In genomic region chr4:69831646-69832325, GRCh38 we compare ENCODE assay signal across 9 cellular contexts. TPM values are rescaled to one million over a fixed set of nuclear protein-coding genes. Genes with fewer than 3 reads are reported as not detected.
A peak's percentile ranks its signal among the peaks of the same experiment; 100 is the strongest.
DNase-seq lines count a peak whose midpoint lies in the region; ATAC-seq, FAIRE-seq and TF ChIP-seq lines count a peak whose summit lies in the region.
"Had no signal": no experiment of that assay in that cellular context is flagged by ENCODE, and none has a peak within 500 bp of the region (broad histone marks: within the 10 kb centered on the region; RNA-seq: fewer than 3 reads in every experiment).

No MANE protein-coding gene starts in this region.

- H3K9me3 Mint-ChIP-seq in CD4-positive, alpha-beta memory T cell = peaks cover 0 to 3% (median 0%) of the 10 kb centered on the region in 8 donors
- H3K9me3 Mint-ChIP-seq in activated naive CD8-positive, alpha-beta T cell (ENCODE audit: low read depth) = no peaks in the 10 kb centered on the region
- H3K9me3 Mint-ChIP-seq in MCF 10A (ENCODE audit: unreplicated experiment) = no peaks in the 10 kb centered on the region

- no peak for FAIRE-seq in pancreas (lab: Jason Lieb, UNC)

- no TSS peak for BruUV-seq in MCF 10A (replicated peaks; lab: Mats Ljungman, UMichigan)

- TF ChIP-seq CTCF in pancreas (IDR thresholded peaks at IDR 0.05) = no peak
- no peak for TF ChIP-seq CTCF in MCF 10A (IDR thresholded peaks at IDR 0.05; ENCODE audit: unreplicated experiment)

- H3K27ac ChIP-seq in CD4-positive, alpha-beta memory T cell (ENCODE audit: low read depth, low read length) = no peak overlapping the region
- peak overlapping the region in 3 of 4 donors; percentile 7 to 66 (median 61) for H3K27ac ChIP-seq in pancreas
- H3K27ac ChIP-seq: tibial artery had no signal

- POLR2A ChIA-PET in CD4-positive, alpha-beta memory T cell (lab: Charles Lee; ENCODE audit: partially characterized antibody) = no interaction called here
- POLR2A ChIA-PET in MCF 10A (lab: Yijun Ruan, JAX) = no interaction called here

- no peaks in the 10 kb centered on the region for H3K27me3 Mint-ChIP-seq in CD4-positive, alpha-beta memory T cell
- H3K27me3 Mint-ChIP-seq in activated naive CD8-positive, alpha-beta T cell = peaks cover 2% of the 10 kb centered on the region
- H3K27me3 Mint-ChIP-seq in MCF 10A (ENCODE audit: insufficient read depth, unreplicated experiment) = no peaks in the 10 kb centered on the region

- peak overlapping the region in 3 of 7 donors; percentile 2 to 48 (median 43) for H3K27ac Mint-ChIP-seq in CD4-positive, alpha-beta memory T cell
- peak overlapping the region; percentile 77 for H3K27ac Mint-ChIP-seq in activated naive CD8-positive, alpha-beta T cell
- no peak overlapping the region for H3K27ac Mint-ChIP-seq in MCF 10A (ENCODE audit: low read depth, unreplicated experiment)

- CTCF ChIA-PET in CD4-positive, alpha-beta memory T cell (lab: Charles Lee; ENCODE audit: partially characterized antibody) = interaction anchor here (1.6 kb wide), 1 partner anchor 50 kb away, joined by 3 read pairs; no protein-coding TSS in a partner anchor
- CTCF ChIA-PET in MCF 10A (lab: Yijun Ruan, JAX) = interaction anchor here (1.1 to 2.6 kb wide), 4 partner anchors 8 to 49 kb away, joined by 3 to 19 read pairs (median 3); no protein-coding TSS in a partner anchor

- H3K36me3 ChIP-seq in CD4-positive, alpha-beta memory T cell (ENCODE audit: insufficient read depth, low read length) = no peaks in the 10 kb centered on the region
- no peaks in the 10 kb centered on the region for H3K36me3 ChIP-seq in pancreas
- H3K36me3 ChIP-seq: tibial artery had no signal

- no peaks in the 10 kb centered on the region for H3K9me3 ChIP-seq in CD4-positive, alpha-beta memory T cell (ENCODE audit: control insufficient read depth in 1 of 2, low read length in 2 of 2)
- no peaks in the 10 kb centered on the region for H3K9me3 ChIP-seq in pancreas
- H3K9me3 ChIP-seq: tibial artery had no signal

- peak overlapping the region in 7 of 8 donors; percentile 69 to 89 (median 79) for H3K4me3 Mint-ChIP-seq in CD4-positive, alpha-beta memory T cell
- H3K4me3 Mint-ChIP-seq in activated naive CD8-positive, alpha-beta T cell = peak overlapping the region; percentile 88
- no peak overlapping the region for H3K4me3 Mint-ChIP-seq in MCF 10A (ENCODE audit: unreplicated experiment)

- 92 to 94% methylated on average over 16 of the region's 16 CpGs for WGBS in pancreas, 2 donors

- DNase-seq in CD4-positive, alpha-beta memory T cell = no peak
- DNase-seq in pancreas (no peak), NCI-H2227 (lab: John Stamatoyannopoulos, UW; ENCODE audit: unreplicated experiment) (no peak), MCF 10A (ENCODE audit: unreplicated experiment) (no peak)
- no peak for DNase-seq in activated CD4-positive, alpha-beta T cell treated with anti-CD3 and anti-CD28 coated beads, Interleukin-2, amount 50 U/mL, for 4 hours

- no peaks in the 10 kb centered on the region for H3K27me3 ChIP-seq in CD4-positive, alpha-beta memory T cell (ENCODE audit: insufficient read depth, low read length)
- no peaks in the 10 kb centered on the region for H3K27me3 ChIP-seq in pancreas
- H3K27me3 ChIP-seq: tibial artery had no signal

- intact Hi-C loops in CD4-positive, alpha-beta memory T cell (cut with micrococcal nuclease) = no loop called here
- intact Hi-C loops in pancreas (cut with DNase I) = no loop called here
- intact Hi-C loops in MCF 10A (cut with micrococcal nuclease) = no loop called here

- no peaks in the 10 kb centered on the region for H3K36me3 Mint-ChIP-seq in CD4-positive, alpha-beta memory T cell
- no peaks in the 10 kb centered on the region for H3K36me3 Mint-ChIP-seq in activated naive CD8-positive, alpha-beta T cell
- peaks cover 4% of the 10 kb centered on the region for H3K36me3 Mint-ChIP-seq in MCF 10A (ENCODE audit: insufficient read depth, unreplicated experiment)

- no peak overlapping the region for H3K4me3 ChIP-seq in CD4-positive, alpha-beta memory T cell (ENCODE audit: low read length in 2 of 2)
- H3K4me3 ChIP-seq in pancreas = no peak overlapping the region
- H3K4me3 ChIP-seq: tibial artery had no signal

- no peaks in the 10 kb centered on the region for H3K4me1 ChIP-seq in CD4-positive, alpha-beta memory T cell (ENCODE audit: insufficient read depth, low read length)
- peaks cover 16 to 35% (median 30%) of the 10 kb centered on the region in 3 donors for H3K4me1 ChIP-seq in pancreas

- peaks cover 2 to 4% (median 4%) of the 10 kb centered on the region in 4 donors for H3K4me1 Mint-ChIP-seq in CD4-positive, alpha-beta memory T cell
- peaks cover 9% of the 10 kb centered on the region for H3K4me1 Mint-ChIP-seq in activated naive CD8-positive, alpha-beta T cell (ENCODE audit: low read depth)
- peaks cover 11% of the 10 kb centered on the region for H3K4me1 Mint-ChIP-seq in MCF 10A (ENCODE audit: insufficient read depth, unreplicated experiment)

- ATAC-seq in GM19372 (IDR thresholded peaks at IDR 0.05; ENCODE audit: low read depth, unreplicated experiment) (peak; percentile 82), HG03378 (IDR thresholded peaks at IDR 0.05; ENCODE audit: unreplicated experiment) (peak; percentile 95), pancreas (peak in 3 of 4 donors; percentile 5 to 39 (median 36))

RNA-seq across cellular contexts. Expression of gene SULT1E1, which starts 28.2 kb away (rescaled TPM):
- not detected for total RNA-seq in CD4-positive, alpha-beta memory T cell
- polyA plus RNA-seq in CD4-positive, alpha-beta memory T cell = not detected
- total RNA-seq in pancreas = under 1 TPM in 2 of 6 donors, not detected in 4; 0.13 to 0.37 TPM
- polyA plus RNA-seq in pancreas = not detected
- total RNA-seq in MCF 10A (2022) = 2.8 and 6.5 TPM in 2 replicates

Comparison
In these comparisons a context has a peak if more than half of its experiments do, and no peak if none do; other contexts are left out.
1. ATAC-seq: peak in every context shown above with its lines; median percentile 95 in HG03378; 82 in GM19372; 36 in pancreas.